22 cellular contexts compared by ENCODE assay signal in genomic region chr1:186761358-186761757, GRCh38.
DNase-seq lines count a peak whose midpoint lies in the region; ATAC-seq and TF ChIP-seq lines count a peak whose summit lies in the region.
"Had no signal": no experiment of that assay in that cellular context is flagged by ENCODE, and none has a peak within 500 bp of the region (broad histone marks: within the 10 kb centered on the region; RNA-seq: fewer than 3 reads in every experiment).

No MANE protein-coding gene starts in this region.

- DNase-seq in GM12864 (ENCODE audit: low read depth) (peak; percentile 16), SK-N-DZ (ENCODE audit: low spot score) (no peak), NCI-H1048 (lab: John Stamatoyannopoulos, UW) (no peak), MV-4-11 (lab: John Stamatoyannopoulos, UW) (no peak)
- DNase-seq in activated CD4-positive, alpha-beta memory T cell treated with anti-CD3 and anti-CD28 coated beads, Interleukin-2, amount 10 ng/mL, durations not matched to agents 7 days and 5 days: no peak
- DNase-seq: activated naive CD4-positive, alpha-beta T cell treated with anti-CD3 and anti-CD28 coated beads for 36 hours; body of pancreas; DMS79; H9; immature natural killer cell; NCI-H774; stimulated activated CD4-positive, alpha-beta T cell treated with anti-CD3 and anti-CD28 coated beads, Interleukin-12 subunit alpha, Interleukin-12 subunit beta, amount 100 ng/mL, for 4 hours; stimulated activated naive CD4-positive, alpha-beta T cell treated with Interleukin-2 at 50 U/mL for 16 hours; trophoblast cell had no signal

- no peak overlapping the region for H3K27ac Mint-ChIP-seq in activated CD4-positive, alpha-beta memory T cell treated with anti-CD3 and anti-CD28 coated beads, Interleukin-2, amount 10 ng/mL, durations not matched to agents 7 days and 5 days
- H3K27ac Mint-ChIP-seq: activated naive CD4-positive, alpha-beta T cell treated with anti-CD3 and anti-CD28 coated beads for 36 hours; CD14-positive monocyte; dendritic cell treated with granulocyte-macrophage colony-stimulating factor and Interleukin-4, amounts not matched to agents 40 ng/mL and 50 ng/mL, for 4 days; H9; immature natural killer cell; nephron; T-helper 1 cell treated with Interleukin-12 subunit alpha and Interleukin-12 subunit beta and Interleukin-4 antibody, amounts not matched to agents 30 μg/mL and 1 μg/mL, for 36 hours had no signal

- no peak for TF ChIP-seq CTCF in GM12864 (IDR thresholded peaks at IDR 0.05; ENCODE audit: low read depth, low read length, missing control alignments)

- no peak overlapping the region for H3K4me3 Mint-ChIP-seq in activated CD4-positive, alpha-beta memory T cell treated with anti-CD3 and anti-CD28 coated beads, Interleukin-2, amount 10 ng/mL, durations not matched to agents 7 days and 5 days
- H3K4me3 Mint-ChIP-seq: activated naive CD4-positive, alpha-beta T cell treated with anti-CD3 and anti-CD28 coated beads for 36 hours; CD14-positive monocyte; dendritic cell treated with granulocyte-macrophage colony-stimulating factor and Interleukin-4, amounts not matched to agents 40 ng/mL and 50 ng/mL, for 4 days; H9; immature natural killer cell; nephron; T-helper 1 cell treated with Interleukin-12 subunit alpha and Interleukin-12 subunit beta and Interleukin-4 antibody, amounts not matched to agents 30 μg/mL and 1 μg/mL, for 36 hours had no signal

- POLR2A ChIA-PET in activated CD4-positive, alpha-beta memory T cell treated with anti-CD3 and anti-CD28 coated beads, Interleukin-2, amount 10 ng/mL, durations not matched to agents 7 days and 5 days (lab: Charles Lee): no interaction called here

- no peaks in the 10 kb centered on the region for H3K9me3 Mint-ChIP-seq in activated CD4-positive, alpha-beta memory T cell treated with anti-CD3 and anti-CD28 coated beads, Interleukin-2, amount 10 ng/mL, durations not matched to agents 7 days and 5 days
- H3K9me3 Mint-ChIP-seq: activated naive CD4-positive, alpha-beta T cell treated with anti-CD3 and anti-CD28 coated beads for 36 hours; dendritic cell treated with granulocyte-macrophage colony-stimulating factor and Interleukin-4, amounts not matched to agents 40 ng/mL and 50 ng/mL, for 4 days; H9; nephron; T-helper 1 cell treated with Interleukin-12 subunit alpha and Interleukin-12 subunit beta and Interleukin-4 antibody, amounts not matched to agents 30 μg/mL and 1 μg/mL, for 36 hours had no signal

- H3K27me3 Mint-ChIP-seq in activated CD4-positive, alpha-beta memory T cell treated with anti-CD3 and anti-CD28 coated beads, Interleukin-2, amount 10 ng/mL, durations not matched to agents 7 days and 5 days: no peaks in the 10 kb centered on the region
- H3K27me3 Mint-ChIP-seq: dendritic cell treated with granulocyte-macrophage colony-stimulating factor and Interleukin-4, amounts not matched to agents 40 ng/mL and 50 ng/mL, for 4 days had no signal

- no peaks in the 10 kb centered on the region for H3K36me3 Mint-ChIP-seq in activated CD4-positive, alpha-beta memory T cell treated with anti-CD3 and anti-CD28 coated beads, Interleukin-2, amount 10 ng/mL, durations not matched to agents 7 days and 5 days (ENCODE audit: low read depth)
- H3K36me3 Mint-ChIP-seq: CD14-positive monocyte, immature natural killer cell had no signal

- H3K4me1 Mint-ChIP-seq in activated CD4-positive, alpha-beta memory T cell treated with anti-CD3 and anti-CD28 coated beads, Interleukin-2, amount 10 ng/mL, durations not matched to agents 7 days and 5 days: peaks cover 6% of the 10 kb centered on the region
- H3K4me1 Mint-ChIP-seq: immature natural killer cell, nephron had no signal

- peak; percentile 70 for ATAC-seq in GM19395 (IDR thresholded peaks at IDR 0.05; ENCODE audit: unreplicated experiment)
- peak; percentile 42 for ATAC-seq in GM21786 (IDR thresholded peaks at IDR 0.05; ENCODE audit: unreplicated experiment)
- peak; percentile 70 for ATAC-seq in HG03280 (IDR thresholded peaks at IDR 0.05; ENCODE audit: unreplicated experiment)
- ATAC-seq: body of pancreas, HepG2 had no signal

- CTCF ChIA-PET in activated CD4-positive, alpha-beta memory T cell treated with anti-CD3 and anti-CD28 coated beads, Interleukin-2, amount 10 ng/mL, durations not matched to agents 7 days and 5 days (lab: Charles Lee): no interaction called here

- H3K4me3 ChIP-seq in GM12864 (ENCODE audit: low read depth, low read length): no peak overlapping the region
- H3K4me3 ChIP-seq: body of pancreas had no signal
